In genomic region chr14:55271572-55272414, GRCh38 we compare ENCODE assay signal across 1 cellular context.
TF ChIP-seq lines count a peak whose summit lies in the region.

No MANE protein-coding gene starts in this region.

TF ChIP-seq in HepG2, 621 proteins besides CTCF, POLR2A, EP300 and RAD21 (continues in another document):
- TF ChIP-seq ARID5B (CRISPR knock-in tag; IDR thresholded peaks at IDR 0.05), result peak; percentile 40; the same call in 1 of the 2 replicates
- TF ChIP-seq TOPORS (CRISPR knock-in tag; IDR thresholded peaks at IDR 0.05), result no peak
- TF ChIP-seq TRIM24 (CRISPR knock-in tag; IDR thresholded peaks at IDR 0.05), result no peak
- no peak for TF ChIP-seq ZKSCAN5 (CRISPR knock-in tag; IDR thresholded peaks at IDR 0.05)
- peak; percentile 54 for TF ChIP-seq ASH2L (IDR thresholded peaks at IDR 0.05; ENCODE audit: insufficient read length, low read depth, low read length)
- TF ChIP-seq ZNF280D (CRISPR knock-in tag; IDR thresholded peaks at IDR 0.05), result no peak
- TF ChIP-seq ZNF629 (CRISPR knock-in tag; conservative IDR thresholded peaks at IDR 0.05), result no peak
- peak; percentile 43; the same call in 1 of the 2 replicates for TF ChIP-seq NFYC (CRISPR knock-in tag; IDR thresholded peaks at IDR 0.05)
- TF ChIP-seq KLF15 (CRISPR knock-in tag; IDR thresholded peaks at IDR 0.05; ENCODE audit: borderline replicate concordance), result 0 out of 2 replicates have a peak, but pooled peaks have one; percentile 41
- no peak for TF ChIP-seq ZNF557 (CRISPR knock-in tag; IDR thresholded peaks at IDR 0.05)
- no peak; the same call in 1 of the 2 replicates for TF ChIP-seq DMAP1 (CRISPR knock-in tag; IDR thresholded peaks at IDR 0.05)
- TF ChIP-seq ZXDC (CRISPR knock-in tag; IDR thresholded peaks at IDR 0.05), result no peak
- no peak for TF ChIP-seq TOE1 (CRISPR knock-in tag; IDR thresholded peaks at IDR 0.05)
- peak; percentile 36; the same call in 1 of the 2 replicates for TF ChIP-seq ISL2 (CRISPR knock-in tag; IDR thresholded peaks at IDR 0.05)
- TF ChIP-seq POGZ (CRISPR knock-in tag; IDR thresholded peaks at IDR 0.05), result peak; percentile 77
- TF ChIP-seq HHEX (CRISPR knock-in tag; IDR thresholded peaks at IDR 0.05), result no peak
- TF ChIP-seq GABPB1 (CRISPR knock-in tag; IDR thresholded peaks at IDR 0.05), result peak; percentile 70
- TF ChIP-seq ZBTB37 (CRISPR knock-in tag; IDR thresholded peaks at IDR 0.05), result no peak
- TF ChIP-seq TBL1XR1 (IDR thresholded peaks at IDR 0.05; ENCODE audit: borderline replicate concordance, low read length, partially characterized antibody), result no peak
- TF ChIP-seq ZZZ3 (CRISPR knock-in tag; IDR thresholded peaks at IDR 0.05; ENCODE audit: borderline replicate concordance), result no peak
- TF ChIP-seq ZNF142 (CRISPR knock-in tag; IDR thresholded peaks at IDR 0.05), result peak; percentile 54; the same call in 1 of the 2 replicates
- no peak for TF ChIP-seq CREB3 (CRISPR knock-in tag; IDR thresholded peaks at IDR 0.05)
- TF ChIP-seq ZNF83 (CRISPR knock-in tag; IDR thresholded peaks at IDR 0.05; ENCODE audit: borderline replicate concordance), result no peak
- no peak for TF ChIP-seq CENPBD1 (CRISPR knock-in tag; IDR thresholded peaks at IDR 0.05; ENCODE audit: borderline replicate concordance, low read depth)
- TF ChIP-seq FOXA3 (CRISPR knock-in tag; IDR thresholded peaks at IDR 0.05), result 0 out of 2 replicates have a peak, but pooled peaks have one; percentile 9
- TF ChIP-seq TBX2 (CRISPR knock-in tag; IDR thresholded peaks at IDR 0.05; ENCODE audit: borderline replicate concordance), result 0 out of 2 replicates have a peak, but pooled peaks have one; percentile 28
- 0 out of 2 replicates have a peak, but pooled peaks have one; percentile 52 for TF ChIP-seq CBFB (CRISPR knock-in tag; IDR thresholded peaks at IDR 0.05)
- TF ChIP-seq ZNF772 (CRISPR knock-in tag; IDR thresholded peaks at IDR 0.05), result peak; percentile 60; the same call in 1 of the 2 replicates
- no peak for TF ChIP-seq PLRG1 (conservative IDR thresholded peaks at IDR 0.05)
- TF ChIP-seq AGO2 (optimal IDR thresholded peaks at IDR 0.05; ENCODE audit: low read depth, low read length), result peak; percentile 73
- TF ChIP-seq SMYD3 (CRISPR knock-in tag; IDR thresholded peaks at IDR 0.05), result no peak
- TF ChIP-seq ZNF335 (CRISPR knock-in tag; IDR thresholded peaks at IDR 0.05), result no peak
- no peak for TF ChIP-seq PAX8 (CRISPR knock-in tag; IDR thresholded peaks at IDR 0.05; ENCODE audit: borderline replicate concordance)
- no peak for TF ChIP-seq ZNF567 (CRISPR knock-in tag; IDR thresholded peaks at IDR 0.05; ENCODE audit: borderline replicate concordance)
